ENCODE assay signal across 8 cellular contexts in the genomic region with DNA sequence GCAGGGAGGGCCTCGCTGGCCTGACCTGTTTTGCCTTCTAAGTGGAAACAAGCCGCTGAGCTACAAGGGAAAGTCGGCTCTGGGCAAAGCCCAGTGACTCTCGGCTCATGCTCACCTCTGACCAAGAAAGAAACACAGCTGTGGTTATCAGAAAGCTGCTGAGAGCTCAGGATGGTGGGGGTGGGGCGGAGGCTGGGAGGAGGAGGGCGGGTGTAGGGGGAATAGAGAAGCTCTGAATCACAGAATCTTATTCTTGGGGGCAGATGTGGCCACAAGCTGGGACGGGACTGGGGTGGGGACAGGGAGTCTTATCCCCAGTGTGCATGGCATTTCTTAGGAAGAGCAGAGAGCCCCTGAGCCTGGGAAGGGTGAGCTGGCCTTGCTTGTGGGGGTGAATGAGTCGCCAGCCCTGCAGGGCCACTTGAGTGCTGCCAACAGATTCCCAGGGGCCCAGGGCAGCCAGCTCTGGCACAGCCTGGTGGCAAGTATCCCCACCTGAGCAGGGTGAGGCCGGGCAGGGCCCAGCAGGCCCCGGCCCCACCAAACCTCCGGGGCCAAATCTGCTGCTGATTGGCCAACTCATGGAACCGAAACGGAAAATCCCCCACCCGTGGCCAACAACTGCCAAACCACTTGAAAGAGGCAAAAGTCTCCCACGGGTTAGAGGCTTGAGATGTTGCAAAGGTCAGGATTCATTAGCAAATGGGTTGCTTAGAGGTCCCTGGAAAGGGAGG.
DNase-seq lines count a peak whose midpoint lies in the region; ATAC-seq, FAIRE-seq and TF ChIP-seq lines count a peak whose summit lies in the region.

No MANE protein-coding gene starts in this region.

- peak overlapping the region; percentile 14 for H4K8ac ChIP-seq in mesenchymal stem cell (ENCODE audit: low read length)

- no peaks in the 10 kb centered on the region for H3K79me2 ChIP-seq in ACC112 (ENCODE audit: control insufficient read depth, insufficient read depth, low read length, unreplicated experiment)

- no peaks in the 10 kb centered on the region for H3K9me3 ChIP-seq in mesenchymal stem cell (ENCODE audit: control insufficient read depth, low read length)

- no peak overlapping the region for H3K4me3 Mint-ChIP-seq in MCF 10A (ENCODE audit: unreplicated experiment)

- FAIRE-seq in GM19239 (lab: Jason Lieb, UNC), result peak; percentile 100

- H2BK5ac ChIP-seq in mesenchymal stem cell (ENCODE audit: low read depth, low read length, poor library complexity, severe bottlenecking), result peak overlapping the region; percentile 91

- H3K27me3 Mint-ChIP-seq in MCF 10A (ENCODE audit: insufficient read depth, unreplicated experiment), result no peaks in the 10 kb centered on the region

- H3K4me2 ChIP-seq in mesenchymal stem cell (ENCODE audit: low read length, poor library complexity, severe bottlenecking), result peak overlapping the region; percentile 42

- H3K27ac ChIP-seq in ACC112 (ENCODE audit: low read depth, low read length), result peak overlapping the region; percentile 74
- peak overlapping the region; percentile 92 for H3K27ac ChIP-seq in mesenchymal stem cell (ENCODE audit: low read length, poor library complexity, severe bottlenecking)

- peak overlapping the region; percentile 54 for H2AK5ac ChIP-seq in mesenchymal stem cell (ENCODE audit: low read length, severe bottlenecking)

- peak; percentile 88 for DNase-seq in GM19239 (ENCODE audit: insufficient read length, low spot score)
- peak; percentile 60 for DNase-seq in T1000 (lab: John Stamatoyannopoulos, UW)
- DNase-seq in MCF 10A (ENCODE audit: unreplicated experiment), result peak; percentile 34
- DNase-seq in mesenchymal stem cell, result peak; percentile 96
- DNase-seq in stimulated activated CD8-positive, alpha-beta memory T cell treated with anti-CD3 and anti-CD28 coated beads, Interleukin-7, amount 100 ng/mL, for 48 hours (ENCODE audit: extremely low read depth in 1 of 2, low read depth in 1 of 2), result peak; percentile 50 to 75
- no peak for DNase-seq in NCI-H1092 (lab: John Stamatoyannopoulos, UW)

- H3K27ac Mint-ChIP-seq in MCF 10A (ENCODE audit: low read depth, unreplicated experiment), result no peak overlapping the region

- H3K36me3 Mint-ChIP-seq in MCF 10A (ENCODE audit: insufficient read depth, unreplicated experiment), result no peaks in the 10 kb centered on the region

- CTCF ChIA-PET in MCF 10A (lab: Yijun Ruan, JAX), result no interaction called here

- peak overlapping the region; percentile 71 for H3K9ac ChIP-seq in mesenchymal stem cell (ENCODE audit: low read length)

- no peak overlapping the region for H3K4me3 ChIP-seq in ACC112 (ENCODE audit: low read depth, low read length)
- peak overlapping the region in 1 of 2 experiments; percentile 61 for H3K4me3 ChIP-seq in mesenchymal stem cell (ENCODE audit: insufficient read depth in 1 of 2, low read depth in 1 of 2, low read length in 2 of 2)

- H3K18ac ChIP-seq in mesenchymal stem cell (ENCODE audit: low read depth in 1 of 2, low read length in 2 of 2), result peak overlapping the region; percentile 84 to 95

- WGBS in mesenchymal stem cell, result 15% methylated on average over 13 of the region's 15 CpGs

- peak overlapping the region in 1 of 2 experiments; percentile 44 for H3K14ac ChIP-seq in mesenchymal stem cell (ENCODE audit: low read length in 2 of 2)

- no peak for TF ChIP-seq CTCF in MCF 10A (IDR thresholded peaks at IDR 0.05; ENCODE audit: unreplicated experiment)

- no peaks in the 10 kb centered on the region for H3K79me1 ChIP-seq in mesenchymal stem cell (replicated peaks; ENCODE audit: low read length, poor library complexity, severe bottlenecking)

- H3K27me3 ChIP-seq in ACC112 (ENCODE audit: insufficient read depth, low read length) (no peaks in the 10 kb centered on the region), mesenchymal stem cell (ENCODE audit: control insufficient read depth in 1 of 2, insufficient read depth in 1 of 2, low read length in 2 of 2) (peaks cover 0 to 16% of the 10 kb centered on the region in 2 experiments)

- H3K9me3 Mint-ChIP-seq in MCF 10A (ENCODE audit: unreplicated experiment), result peaks cover 8% of the 10 kb centered on the region

- H3K4me1 ChIP-seq in ACC112 (ENCODE audit: control insufficient read depth, insufficient read depth, low read length, unreplicated experiment) (peaks cover 17% of the 10 kb centered on the region), mesenchymal stem cell (ENCODE audit: control insufficient read depth, insufficient read depth, low read depth, low read length) (peaks cover 24% of the 10 kb centered on the region)

- ATAC-seq in HG03342 (IDR thresholded peaks at IDR 0.05; ENCODE audit: unreplicated experiment), result peak; percentile 67

- peak overlapping the region; percentile 5 to 90 for H3K4ac ChIP-seq in mesenchymal stem cell (ENCODE audit: low read depth in 1 of 2, low read length in 2 of 2)

- H2BK15ac ChIP-seq in mesenchymal stem cell (ENCODE audit: low read depth, poor library complexity, severe bottlenecking), result peak overlapping the region; percentile 56

- no peaks in the 10 kb centered on the region for H3K36me3 ChIP-seq in ACC112 (ENCODE audit: insufficient read depth, low read length)
- H3K36me3 ChIP-seq in mesenchymal stem cell (ENCODE audit: control insufficient read depth in 1 of 2, insufficient read depth in 2 of 2, low read depth in 1 of 2, low read length in 2 of 2), result no peaks in the 10 kb centered on the region

- H2BK12ac ChIP-seq in mesenchymal stem cell (ENCODE audit: low read length in 2 of 2), result peak overlapping the region; percentile 82 to 94

- H3K4me1 Mint-ChIP-seq in MCF 10A (ENCODE audit: insufficient read depth, unreplicated experiment), result no peaks in the 10 kb centered on the region

- no TSS peak for BruUV-seq in MCF 10A (replicated peaks; lab: Mats Ljungman, UMichigan)

- H4K91ac ChIP-seq in mesenchymal stem cell (ENCODE audit: low read length), result peak overlapping the region; percentile 92

- intact Hi-C loops in MCF 10A (cut with micrococcal nuclease), result no loop called here

- H2BK120ac ChIP-seq in mesenchymal stem cell (ENCODE audit: low read depth, low read length), result peak overlapping the region; percentile 94

- POLR2A ChIA-PET in MCF 10A (lab: Yijun Ruan, JAX), result interaction anchor here (0.6 kb wide), 1 partner anchor 121 kb away, joined by 3 read pairs; no protein-coding TSS in a partner anchor

- peak overlapping the region in 1 of 2 experiments; percentile 67 for H3K23ac ChIP-seq in mesenchymal stem cell (ENCODE audit: low read length in 2 of 2)

- H2AFZ ChIP-seq in ACC112 (ENCODE audit: low read length, unreplicated experiment), result peak overlapping the region; percentile 89
- no peak overlapping the region for H2AFZ ChIP-seq in mesenchymal stem cell (ENCODE audit: low read depth, low read length)
